ENCODE assay signal across 11 cellular contexts in genomic region chr10:95818663-95819062, GRCh38.
DNase-seq lines count a peak whose midpoint lies in the region; ATAC-seq and TF ChIP-seq lines count a peak whose summit lies in the region.
"Had no signal": no experiment of that assay in that cellular context is flagged by ENCODE, and none has a peak within 500 bp of the region (broad histone marks: within the 10 kb centered on the region; RNA-seq: fewer than 3 reads in every experiment).

No MANE protein-coding gene starts in this region.

- H3K4me3 Mint-ChIP-seq in dendritic cell treated with granulocyte-macrophage colony-stimulating factor and Interleukin-4, amounts not matched to agents 40 ng/mL and 50 ng/mL, for 4 days, result no peak overlapping the region
- no peak overlapping the region for H3K4me3 Mint-ChIP-seq in memory B cell
- H3K4me3 Mint-ChIP-seq: nephron had no signal

- H3K27ac Mint-ChIP-seq in dendritic cell treated with granulocyte-macrophage colony-stimulating factor and Interleukin-4, amounts not matched to agents 40 ng/mL and 50 ng/mL, for 4 days, result peak overlapping the region; percentile 47
- H3K27ac Mint-ChIP-seq in memory B cell, result peak overlapping the region; percentile 42
- H3K27ac Mint-ChIP-seq: nephron had no signal

- peaks cover 75% of the 10 kb centered on the region for H3K4me1 Mint-ChIP-seq in dendritic cell treated with granulocyte-macrophage colony-stimulating factor and Interleukin-4, amounts not matched to agents 40 ng/mL and 50 ng/mL, for 4 days (ENCODE audit: low read depth)
- H3K4me1 Mint-ChIP-seq in memory B cell, result peaks cover 53% of the 10 kb centered on the region
- H3K4me1 Mint-ChIP-seq: nephron had no signal

- intact Hi-C loops in dendritic cell treated with granulocyte-macrophage colony-stimulating factor and Interleukin-4, amounts not matched to agents 40 ng/mL and 50 ng/mL, for 4 days (cut with micrococcal nuclease), result no loop called here
- intact Hi-C loops in thyroid gland (cut with DNase I), result no loop called here

- H3K36me3 ChIP-seq in thyroid gland, result no peaks in the 10 kb centered on the region

- H3K4me1 ChIP-seq in thyroid gland, result peaks cover 22 to 48% of the 10 kb centered on the region in 2 donors

- H3K9me3 ChIP-seq in thyroid gland, result no peaks in the 10 kb centered on the region

- H3K36me3 Mint-ChIP-seq in dendritic cell treated with granulocyte-macrophage colony-stimulating factor and Interleukin-4, amounts not matched to agents 40 ng/mL and 50 ng/mL, for 4 days (ENCODE audit: low read depth), result peaks cover 40% of the 10 kb centered on the region
- H3K36me3 Mint-ChIP-seq in memory B cell, result peaks cover 23% of the 10 kb centered on the region

- H3K4me3 ChIP-seq in AG10803 (ENCODE audit: low read length) (no peak overlapping the region), thyroid gland (replicated peaks in 1 of 3) (no peak overlapping the region)

- no peak for TF ChIP-seq POLR2A in thyroid gland (IDR thresholded peaks at IDR 0.05)

- no peaks in the 10 kb centered on the region for H3K27me3 Mint-ChIP-seq in dendritic cell treated with granulocyte-macrophage colony-stimulating factor and Interleukin-4, amounts not matched to agents 40 ng/mL and 50 ng/mL, for 4 days
- no peaks in the 10 kb centered on the region for H3K27me3 Mint-ChIP-seq in memory B cell

- peak; percentile 80 for DNase-seq in AG10803 (ENCODE audit: low read depth)
- peak; percentile 27 for DNase-seq in HuH-7.5 (ENCODE audit: low spot score)
- DNase-seq in memory B cell (ENCODE audit: low spot score in 2 of 2), result no peak
- no peak for DNase-seq in NCI-H1694 (lab: John Stamatoyannopoulos, UW)
- no peak for DNase-seq in germinal center (ENCODE audit: low spot score)
- no peak for DNase-seq in thyroid gland
- DNase-seq: erythroblast, NCI-H510A treated with DMSO at 0.1 percent for 48 hours had no signal

- peaks cover 8% of the 10 kb centered on the region for H3K9me3 Mint-ChIP-seq in dendritic cell treated with granulocyte-macrophage colony-stimulating factor and Interleukin-4, amounts not matched to agents 40 ng/mL and 50 ng/mL, for 4 days
- H3K9me3 Mint-ChIP-seq in memory B cell, result peaks cover 1% of the 10 kb centered on the region
- H3K9me3 Mint-ChIP-seq: nephron had no signal

- no peaks in the 10 kb centered on the region for H3K27me3 ChIP-seq in thyroid gland

- WGBS in thyroid gland, 2 donors, result 36 to 47% methylated on average over 2 of the region's 2 CpGs

- no peak for TF ChIP-seq CTCF in AG10803 (conservative IDR thresholded peaks at IDR 0.05; ENCODE audit: low read length)
- TF ChIP-seq CTCF in thyroid gland (IDR thresholded peaks at IDR 0.05), result no peak

- peak overlapping the region in 1 of 3 donors; percentile 46 for H3K27ac ChIP-seq in thyroid gland

- ATAC-seq in memory B cell (ENCODE audit: low read depth) (no peak), GM18870 (IDR thresholded peaks at IDR 0.05; ENCODE audit: unreplicated experiment) (no peak)

Comparison
In these comparisons a context has a peak if more than half of its experiments do, and no peak if none do; other contexts are left out.
1. DNase-seq: peak in AG10803 (single experiment) and HuH-7.5 (single experiment); none in memory B cell (0 of 2), NCI-H1694 (single experiment), germinal center (single experiment) and thyroid gland (0 of 2).